ENCODE assay signal across 9 cellular contexts in the genomic region with DNA sequence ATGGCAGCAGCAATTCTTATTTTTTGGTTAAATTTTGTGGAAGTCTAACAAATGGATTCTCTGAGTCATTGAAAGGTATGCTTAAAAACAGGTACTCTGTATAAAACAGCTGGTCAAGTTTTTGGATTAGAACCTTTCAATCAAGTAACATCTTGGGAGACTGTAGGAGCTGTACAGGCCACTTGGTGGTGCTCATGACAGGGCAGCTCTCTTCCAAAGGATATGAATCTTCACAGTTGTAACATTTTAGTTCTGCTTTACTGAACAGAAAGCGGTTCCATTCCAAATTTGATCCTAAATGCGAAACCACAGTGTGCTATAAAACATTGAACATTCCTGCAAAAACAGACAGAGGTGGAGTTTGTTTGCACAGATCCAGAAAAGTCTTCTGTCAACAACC. TPM values are rescaled to one million over a fixed set of nuclear protein-coding genes. Genes with fewer than 3 reads are reported as not detected.
A peak's percentile ranks its signal among the peaks of the same experiment; 100 is the strongest.
DNase-seq lines count a peak whose midpoint lies in the region; ATAC-seq and TF ChIP-seq lines count a peak whose summit lies in the region.
"Had no signal": no experiment of that assay in that cellular context is flagged by ENCODE, and none has a peak within 500 bp of the region (broad histone marks: within the 10 kb centered on the region; RNA-seq: fewer than 3 reads in every experiment).

No MANE protein-coding gene starts in this region.

- in situ Hi-C loops in Caki2 (cut with HindIII; ENCODE audit: low pct_unique_long_range_greater_than_20kb, low sequenced_read_pairs), result no loop called here

- no peak overlapping the region for H3K4me3 ChIP-seq in kidney epithelial cell (ENCODE audit: low read depth, low read length)
- H3K4me3 ChIP-seq: SJCRH30 had no signal

- peak; percentile 27 for DNase-seq in Caki2 (ENCODE audit: low read depth)
- DNase-seq in amniotic epithelial cell (ENCODE audit: low read depth), result peak; percentile 50
- DNase-seq in kidney epithelial cell (ENCODE audit: low read depth), result no peak
- no peak for DNase-seq in COR-L47 (lab: John Stamatoyannopoulos, UW)
- no peak for DNase-seq in NK-92 treated with Interleukin-12 subunit alpha and Interleukin-12 subunit beta, amount 100 ng/mL, for 24 hours (lab: John Stamatoyannopoulos, UW)

- no peaks in the 10 kb centered on the region for H3K36me3 ChIP-seq in kidney epithelial cell (ENCODE audit: control insufficient read depth, insufficient read depth, low read length)
- H3K36me3 ChIP-seq: SJCRH30 had no signal

- peak; percentile 52 for TF ChIP-seq CTCF in LNCAP (IDR thresholded peaks at IDR 0.05)
- TF ChIP-seq CTCF in kidney epithelial cell (IDR thresholded peaks at IDR 0.05; ENCODE audit: insufficient read depth, low read length, poor library complexity, severe bottlenecking), result peak; percentile 64

- no peaks in the 10 kb centered on the region for H3K27me3 ChIP-seq in kidney epithelial cell (ENCODE audit: control insufficient read depth, insufficient read depth, low read length)
- H3K27me3 ChIP-seq: SJCRH30 had no signal

- ATAC-seq in GM19438 (IDR thresholded peaks at IDR 0.05; ENCODE audit: low read depth, unreplicated experiment), result peak; percentile 52
- ATAC-seq in activated CD4-positive, CD25-positive, alpha-beta regulatory T cell treated with anti-CD3 and anti-CD28 coated beads, Interleukin-2, amount 50 U/mL, for 24 hours, result no peak

RNA-seq across cellular contexts. Expression of a gene that starts 44.5 kb away (rescaled TPM):
- not detected in 2 replicates for total RNA-seq in Caki2 (2014; rRNA removed; shearing (Covaris generic); ENCODE audit: low replicate concordance)
- not detected in 2 replicates for total RNA-seq in kidney epithelial cell
- total RNA-seq: SJCRH30 had no signal

Comparison
In these comparisons a context has a peak if more than half of its experiments do, and no peak if none do; other contexts are left out.
1. DNase-seq: peak in Caki2 (single experiment) and amniotic epithelial cell (single experiment); none in kidney epithelial cell (single experiment), COR-L47 (single experiment) and NK-92 treated with Interleukin-12 subunit alpha and Interleukin-12 subunit beta, amount 100 ng/mL, for 24 hours (single experiment).